ENCODE assay signal across 8 cellular contexts in the genomic region with DNA sequence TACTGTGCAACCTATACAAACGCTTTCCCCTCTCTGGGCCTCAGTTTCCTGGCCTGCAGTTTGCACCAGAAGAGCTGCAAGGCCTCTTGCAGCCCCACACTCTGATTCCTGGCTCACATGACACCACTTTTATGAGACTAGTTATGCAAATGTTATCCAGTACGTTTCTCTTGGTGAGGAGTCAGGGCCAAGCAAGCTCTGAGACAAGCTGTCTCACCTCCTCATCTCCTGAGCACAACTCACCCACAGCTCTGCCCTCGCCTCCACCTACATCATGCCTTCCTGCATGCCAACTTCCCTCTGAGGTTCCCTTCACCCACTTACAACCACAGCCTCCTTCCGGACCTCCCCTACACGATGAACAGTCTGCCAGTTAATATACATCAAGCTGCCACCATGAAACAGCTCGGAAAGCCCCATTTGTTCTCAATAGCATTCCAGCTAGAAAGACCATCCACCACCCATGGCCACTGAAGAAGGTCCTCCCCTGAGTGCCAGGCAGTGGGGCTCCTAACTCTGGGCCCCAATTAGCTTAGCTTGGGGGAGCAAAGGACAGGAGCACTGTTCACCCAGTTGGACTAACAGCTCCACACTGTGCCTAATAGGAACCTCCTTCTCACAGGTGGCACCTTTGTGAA. TPM values are rescaled to one million over a fixed set of nuclear protein-coding genes. Genes with fewer than 3 reads are reported as not detected.
DNase-seq lines count a peak whose midpoint lies in the region; ATAC-seq and TF ChIP-seq lines count a peak whose summit lies in the region.

No MANE protein-coding gene starts in this region.

- no peaks in the 10 kb centered on the region for H3K9me3 Mint-ChIP-seq in effector memory CD8-positive, alpha-beta T cell

- H3K36me3 ChIP-seq in BLaER1 (no peaks in the 10 kb centered on the region), left ventricle myocardium inferior (no peaks in the 10 kb centered on the region)

- DNase-seq in activated CD4-positive, CD25-positive, alpha-beta regulatory T cell treated with anti-CD3 and anti-CD28 coated beads, Interleukin-2, amount 50 U/mL, for 16 hours (ENCODE audit: low read depth, low spot score), result peak; percentile 38
- DNase-seq in effector memory CD8-positive, alpha-beta T cell, result peak; percentile 62 to 73 (median 72)
- DNase-seq in NCI-H510A (lab: John Stamatoyannopoulos, UW) (no peak), left ventricle myocardium inferior (no peak), G401 (ENCODE audit: low spot score) (no peak)

- in situ Hi-C loops in G401 (cut with HindIII; ENCODE audit: low sequenced_read_pairs), result no loop called here

- peaks cover 7% of the 10 kb centered on the region for H3K36me3 Mint-ChIP-seq in effector memory CD8-positive, alpha-beta T cell (ENCODE audit: insufficient read depth)

- no peak for TF ChIP-seq CTCF in left ventricle myocardium inferior (IDR thresholded peaks at IDR 0.05; ENCODE audit: borderline replicate concordance)

- peaks cover 44 to 56% of the 10 kb centered on the region in 2 donors for H3K4me1 Mint-ChIP-seq in effector memory CD8-positive, alpha-beta T cell (ENCODE audit: low read depth in 2 of 2)

- H4K20me1 ChIP-seq in BLaER1, result no peaks in the 10 kb centered on the region

- no peak overlapping the region for H3K9ac ChIP-seq in BLaER1

- H3K4me1 ChIP-seq in BLaER1 (peaks cover 64% of the 10 kb centered on the region), left ventricle myocardium inferior (no peaks in the 10 kb centered on the region)

- peak overlapping the region; percentile 74 for H3K4me2 ChIP-seq in BLaER1

- H3K27ac ChIP-seq in BLaER1 (no peak overlapping the region), left ventricle myocardium inferior (replicated peaks) (no peak overlapping the region)

- no peaks in the 10 kb centered on the region for H3K27me3 Mint-ChIP-seq in effector memory CD8-positive, alpha-beta T cell

- no peak overlapping the region for H3K4me3 ChIP-seq in BLaER1
- H3K4me3 ChIP-seq in left ventricle myocardium inferior, result no peak overlapping the region

- H3K9me3 ChIP-seq in BLaER1 (peaks cover 10% of the 10 kb centered on the region), left ventricle myocardium inferior (replicated peaks) (no peaks in the 10 kb centered on the region)

- H3K27me3 ChIP-seq in BLaER1 (no peaks in the 10 kb centered on the region), left ventricle myocardium inferior (ENCODE audit: low read depth) (peaks cover 54% of the 10 kb centered on the region)

- H3K27ac Mint-ChIP-seq in effector memory CD8-positive, alpha-beta T cell, result peak overlapping the region; percentile 77 to 78

- ATAC-seq in GM21825 (IDR thresholded peaks at IDR 0.05; ENCODE audit: unreplicated experiment), result peak; percentile 41
- peak; percentile 96 for ATAC-seq in effector memory CD8-positive, alpha-beta T cell (replicated peaks)
- no peak for ATAC-seq in HG02970 (IDR thresholded peaks at IDR 0.05; ENCODE audit: low FRiP score, unreplicated experiment)

- intact Hi-C loops in left ventricle myocardium inferior (cut with micrococcal nuclease), result no loop called here

- peak overlapping the region; percentile 50 to 52 for H3K4me3 Mint-ChIP-seq in effector memory CD8-positive, alpha-beta T cell

RNA-seq across cellular contexts. Expression of a gene that starts 25.0 kb away (rescaled TPM):
- 1.6 TPM for total RNA-seq in left ventricle myocardium inferior
- total RNA-seq in G401 (2014; rRNA removed; shearing (Covaris generic)), result 0.37 and 2.0 TPM in 2 replicates

RNA-seq across cellular contexts. Expression of a gene that starts 48.0 kb away (rescaled TPM):
- total RNA-seq in left ventricle myocardium inferior, result 6.2 TPM
- total RNA-seq in G401 (2014; rRNA removed; shearing (Covaris generic)), result 27.7 and 37.1 TPM in 2 replicates

RNA-seq across cellular contexts. Expression of a gene that starts 51.4 kb away (rescaled TPM):
- 24.6 TPM for total RNA-seq in left ventricle myocardium inferior
- total RNA-seq in G401 (2014; rRNA removed; shearing (Covaris generic)), result 41.7 and 78.6 TPM in 2 replicates

Comparison
In these comparisons a context has a peak if more than half of its experiments do, and no peak if none do; other contexts are left out.
1. DNase-seq: peak in activated CD4-positive, CD25-positive, alpha-beta regulatory T cell treated with anti-CD3 and anti-CD28 coated beads, Interleukin-2, amount 50 U/mL, for 16 hours (single experiment) and effector memory CD8-positive, alpha-beta T cell (3 of 3); none in NCI-H510A (single experiment), left ventricle myocardium inferior (single experiment) and G401 (single experiment).